Comparison of ENCODE assay signal across 1 cellular context in the genomic region with DNA sequence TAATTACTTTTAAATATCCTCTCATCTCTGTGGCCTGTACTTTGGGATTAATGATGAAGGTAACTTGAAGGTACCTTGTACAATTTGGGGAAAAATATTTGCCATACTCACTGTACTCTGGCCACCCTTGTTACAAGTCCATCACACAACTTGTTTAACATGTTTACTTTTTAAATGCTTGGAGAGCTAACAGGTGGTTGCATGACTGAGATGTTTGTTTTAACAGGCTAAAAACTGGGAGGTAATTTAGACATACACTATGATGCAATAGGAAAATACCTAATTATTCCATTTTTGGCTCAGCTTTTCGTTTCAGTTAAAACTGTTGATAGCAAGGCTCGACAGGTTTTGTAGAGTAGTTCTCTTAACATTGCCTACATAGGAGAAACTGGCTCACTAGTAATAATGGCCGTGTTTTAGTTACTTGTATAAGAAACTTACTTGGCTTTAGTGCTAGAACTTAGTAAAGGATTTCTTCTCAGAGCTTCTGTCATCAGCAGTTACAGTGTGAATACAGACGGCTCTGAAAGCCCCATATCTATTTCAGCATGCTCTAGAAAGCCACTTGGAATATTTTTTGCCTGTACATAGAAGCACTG.
TF ChIP-seq lines count a peak whose summit lies in the region.

No MANE protein-coding gene starts in this region.

TF ChIP-seq in HepG2, 621 proteins besides CTCF, POLR2A, EP300 and RAD21 (continued from another document and continues in another):
- TF ChIP-seq, protein P1, sequence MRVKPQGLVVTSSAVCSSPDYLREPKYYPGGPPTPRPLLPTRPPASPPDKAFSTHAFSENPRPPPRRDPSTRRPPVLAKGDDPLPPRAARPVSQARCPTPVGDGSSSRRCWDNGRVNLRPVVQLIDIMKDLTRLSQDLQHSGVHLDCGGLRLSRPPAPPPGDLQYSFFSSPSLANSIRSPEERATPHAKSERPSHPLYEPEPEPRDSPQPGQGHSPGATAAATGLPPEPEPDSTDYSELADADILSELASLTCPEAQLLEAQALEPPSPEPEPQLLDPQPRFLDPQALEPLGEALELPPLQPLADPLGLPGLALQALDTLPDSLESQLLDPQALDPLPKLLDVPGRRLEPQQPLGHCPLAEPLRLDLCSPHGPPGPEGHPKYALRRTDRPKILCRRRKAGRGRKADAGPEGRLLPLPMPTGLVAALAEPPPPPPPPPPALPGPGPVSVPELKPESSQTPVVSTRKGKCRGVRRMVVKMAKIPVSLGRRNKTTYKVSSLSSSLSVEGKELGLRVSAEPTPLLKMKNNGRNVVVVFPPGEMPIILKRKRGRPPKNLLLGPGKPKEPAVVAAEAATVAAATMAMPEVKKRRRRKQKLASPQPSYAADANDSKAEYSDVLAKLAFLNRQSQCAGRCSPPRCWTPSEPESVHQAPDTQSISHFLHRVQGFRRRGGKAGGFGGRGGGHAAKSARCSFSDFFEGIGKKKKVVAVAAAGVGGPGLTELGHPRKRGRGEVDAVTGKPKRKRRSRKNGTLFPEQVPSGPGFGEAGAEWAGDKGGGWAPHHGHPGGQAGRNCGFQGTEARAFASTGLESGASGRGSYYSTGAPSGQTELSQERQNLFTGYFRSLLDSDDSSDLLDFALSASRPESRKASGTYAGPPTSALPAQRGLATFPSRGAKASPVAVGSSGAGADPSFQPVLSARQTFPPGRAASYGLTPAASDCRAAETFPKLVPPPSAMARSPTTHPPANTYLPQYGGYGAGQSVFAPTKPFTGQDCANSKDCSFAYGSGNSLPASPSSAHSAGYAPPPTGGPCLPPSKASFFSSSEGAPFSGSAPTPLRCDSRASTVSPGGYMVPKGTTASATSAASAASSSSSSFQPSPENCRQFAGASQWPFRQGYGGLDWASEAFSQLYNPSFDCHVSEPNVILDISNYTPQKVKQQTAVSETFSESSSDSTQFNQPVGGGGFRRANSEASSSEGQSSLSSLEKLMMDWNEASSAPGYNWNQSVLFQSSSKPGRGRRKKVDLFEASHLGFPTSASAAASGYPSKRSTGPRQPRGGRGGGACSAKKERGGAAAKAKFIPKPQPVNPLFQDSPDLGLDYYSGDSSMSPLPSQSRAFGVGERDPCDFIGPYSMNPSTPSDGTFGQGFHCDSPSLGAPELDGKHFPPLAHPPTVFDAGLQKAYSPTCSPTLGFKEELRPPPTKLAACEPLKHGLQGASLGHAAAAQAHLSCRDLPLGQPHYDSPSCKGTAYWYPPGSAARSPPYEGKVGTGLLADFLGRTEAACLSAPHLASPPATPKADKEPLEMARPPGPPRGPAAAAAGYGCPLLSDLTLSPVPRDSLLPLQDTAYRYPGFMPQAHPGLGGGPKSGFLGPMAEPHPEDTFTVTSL (CRISPR knock-in tag; IDR thresholded peaks at IDR 0.05; ENCODE audit: borderline replicate concordance) = peak; percentile 87; the same call in 1 of the 2 replicates
- TF ChIP-seq ZFYVE20 (CRISPR knock-in tag; IDR thresholded peaks at IDR 0.05; ENCODE audit: borderline replicate concordance, low read depth) (no peak), PTBP1 (IDR thresholded peaks at IDR 0.05; ENCODE audit: low read depth, low read length, poor library complexity, severe bottlenecking) (no peak), MEIS2 (CRISPR knock-in tag; IDR thresholded peaks at IDR 0.05) (no peak), PCBP2 (optimal IDR thresholded peaks at IDR 0.05; ENCODE audit: low read depth, low read length, poor library complexity, severe bottlenecking) (no peak), CBX2 (IDR thresholded peaks at IDR 0.05; ENCODE audit: low read depth, low read length) (no peak), CBX2 (CRISPR knock-in tag; IDR thresholded peaks at IDR 0.05; ENCODE audit: low read depth) (no peak), ARID2 (CRISPR knock-in tag; IDR thresholded peaks at IDR 0.05; ENCODE audit: borderline replicate concordance) (no peak), MIER3 (CRISPR knock-in tag; IDR thresholded peaks at IDR 0.05; ENCODE audit: borderline replicate concordance) (peak; percentile 63; the same call in 1 of the 2 replicates), SRF (IDR thresholded peaks at IDR 0.05; ENCODE audit: low read depth, low read length) (no peak), KLF15 (CRISPR knock-in tag; IDR thresholded peaks at IDR 0.05; ENCODE audit: borderline replicate concordance) (no peak), KMT2A (CRISPR knock-in tag; IDR thresholded peaks at IDR 0.05) (no peak), CAMTA2 (CRISPR knock-in tag; IDR thresholded peaks at IDR 0.05; ENCODE audit: borderline replicate concordance) (no peak), ZNF225 (CRISPR knock-in tag; IDR thresholded peaks at IDR 0.05) (no peak), FOSL2 (CRISPR knock-in tag; IDR thresholded peaks at IDR 0.05) (peak; percentile 23; the same call in 1 of the 2 replicates)
- TF ChIP-seq, protein P2, sequence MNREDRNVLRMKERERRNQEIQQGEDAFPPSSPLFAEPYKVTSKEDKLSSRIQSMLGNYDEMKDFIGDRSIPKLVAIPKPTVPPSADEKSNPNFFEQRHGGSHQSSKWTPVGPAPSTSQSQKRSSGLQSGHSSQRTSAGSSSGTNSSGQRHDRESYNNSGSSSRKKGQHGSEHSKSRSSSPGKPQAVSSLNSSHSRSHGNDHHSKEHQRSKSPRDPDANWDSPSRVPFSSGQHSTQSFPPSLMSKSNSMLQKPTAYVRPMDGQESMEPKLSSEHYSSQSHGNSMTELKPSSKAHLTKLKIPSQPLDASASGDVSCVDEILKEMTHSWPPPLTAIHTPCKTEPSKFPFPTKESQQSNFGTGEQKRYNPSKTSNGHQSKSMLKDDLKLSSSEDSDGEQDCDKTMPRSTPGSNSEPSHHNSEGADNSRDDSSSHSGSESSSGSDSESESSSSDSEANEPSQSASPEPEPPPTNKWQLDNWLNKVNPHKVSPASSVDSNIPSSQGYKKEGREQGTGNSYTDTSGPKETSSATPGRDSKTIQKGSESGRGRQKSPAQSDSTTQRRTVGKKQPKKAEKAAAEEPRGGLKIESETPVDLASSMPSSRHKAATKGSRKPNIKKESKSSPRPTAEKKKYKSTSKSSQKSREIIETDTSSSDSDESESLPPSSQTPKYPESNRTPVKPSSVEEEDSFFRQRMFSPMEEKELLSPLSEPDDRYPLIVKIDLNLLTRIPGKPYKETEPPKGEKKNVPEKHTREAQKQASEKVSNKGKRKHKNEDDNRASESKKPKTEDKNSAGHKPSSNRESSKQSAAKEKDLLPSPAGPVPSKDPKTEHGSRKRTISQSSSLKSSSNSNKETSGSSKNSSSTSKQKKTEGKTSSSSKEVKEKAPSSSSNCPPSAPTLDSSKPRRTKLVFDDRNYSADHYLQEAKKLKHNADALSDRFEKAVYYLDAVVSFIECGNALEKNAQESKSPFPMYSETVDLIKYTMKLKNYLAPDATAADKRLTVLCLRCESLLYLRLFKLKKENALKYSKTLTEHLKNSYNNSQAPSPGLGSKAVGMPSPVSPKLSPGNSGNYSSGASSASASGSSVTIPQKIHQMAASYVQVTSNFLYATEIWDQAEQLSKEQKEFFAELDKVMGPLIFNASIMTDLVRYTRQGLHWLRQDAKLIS (CRISPR knock-in tag; IDR thresholded peaks at IDR 0.05) = no peak
- TF ChIP-seq, protein P3, sequence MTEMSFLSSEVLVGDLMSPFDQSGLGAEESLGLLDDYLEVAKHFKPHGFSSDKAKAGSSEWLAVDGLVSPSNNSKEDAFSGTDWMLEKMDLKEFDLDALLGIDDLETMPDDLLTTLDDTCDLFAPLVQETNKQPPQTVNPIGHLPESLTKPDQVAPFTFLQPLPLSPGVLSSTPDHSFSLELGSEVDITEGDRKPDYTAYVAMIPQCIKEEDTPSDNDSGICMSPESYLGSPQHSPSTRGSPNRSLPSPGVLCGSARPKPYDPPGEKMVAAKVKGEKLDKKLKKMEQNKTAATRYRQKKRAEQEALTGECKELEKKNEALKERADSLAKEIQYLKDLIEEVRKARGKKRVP (CRISPR knock-in tag; IDR thresholded peaks at IDR 0.05) = peak; percentile 15 to 93; a peak in 2 of 4 replicates
- TF ChIP-seq, protein P4, sequence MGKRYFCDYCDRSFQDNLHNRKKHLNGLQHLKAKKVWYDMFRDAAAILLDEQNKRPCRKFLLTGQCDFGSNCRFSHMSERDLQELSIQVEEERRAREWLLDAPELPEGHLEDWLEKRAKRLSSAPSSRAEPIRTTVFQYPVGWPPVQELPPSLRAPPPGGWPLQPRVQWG (CRISPR knock-in tag; IDR thresholded peaks at IDR 0.05; ENCODE audit: borderline replicate concordance, low read depth) = no peak
- TF ChIP-seq, protein P5, sequence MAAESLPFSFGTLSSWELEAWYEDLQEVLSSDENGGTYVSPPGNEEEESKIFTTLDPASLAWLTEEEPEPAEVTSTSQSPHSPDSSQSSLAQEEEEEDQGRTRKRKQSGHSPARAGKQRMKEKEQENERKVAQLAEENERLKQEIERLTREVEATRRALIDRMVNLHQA (CRISPR knock-in tag; IDR thresholded peaks at IDR 0.05) = no peak
- TF ChIP-seq, protein P6, sequence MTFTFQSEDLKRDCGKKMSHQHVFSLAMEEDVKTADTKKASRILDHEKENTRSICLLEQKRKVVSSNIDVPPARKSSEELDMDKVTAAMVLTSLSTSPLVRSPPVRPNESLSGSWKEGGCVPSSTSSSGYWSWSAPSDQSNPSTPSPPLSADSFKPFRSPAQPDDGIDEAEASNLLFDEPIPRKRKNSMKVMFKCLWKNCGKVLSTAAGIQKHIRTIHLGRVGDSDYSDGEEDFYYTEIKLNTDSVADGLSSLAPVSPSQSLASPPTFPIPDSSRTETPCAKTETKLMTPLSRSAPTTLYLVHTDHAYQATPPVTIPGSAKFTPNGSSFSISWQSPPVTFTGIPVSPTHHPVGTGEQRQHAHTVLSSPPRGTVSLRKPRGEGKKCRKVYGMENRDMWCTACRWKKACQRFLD (CRISPR knock-in tag; IDR thresholded peaks at IDR 0.05; ENCODE audit: borderline replicate concordance) = no peak
- TF ChIP-seq, protein P7, sequence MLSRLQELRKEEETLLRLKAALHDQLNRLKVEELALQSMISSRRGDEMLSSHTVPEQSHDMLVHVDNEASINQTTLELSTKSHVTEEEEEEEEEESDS (CRISPR knock-in tag; IDR thresholded peaks at IDR 0.05; ENCODE audit: borderline replicate concordance) = no peak
- TF ChIP-seq, protein P8, sequence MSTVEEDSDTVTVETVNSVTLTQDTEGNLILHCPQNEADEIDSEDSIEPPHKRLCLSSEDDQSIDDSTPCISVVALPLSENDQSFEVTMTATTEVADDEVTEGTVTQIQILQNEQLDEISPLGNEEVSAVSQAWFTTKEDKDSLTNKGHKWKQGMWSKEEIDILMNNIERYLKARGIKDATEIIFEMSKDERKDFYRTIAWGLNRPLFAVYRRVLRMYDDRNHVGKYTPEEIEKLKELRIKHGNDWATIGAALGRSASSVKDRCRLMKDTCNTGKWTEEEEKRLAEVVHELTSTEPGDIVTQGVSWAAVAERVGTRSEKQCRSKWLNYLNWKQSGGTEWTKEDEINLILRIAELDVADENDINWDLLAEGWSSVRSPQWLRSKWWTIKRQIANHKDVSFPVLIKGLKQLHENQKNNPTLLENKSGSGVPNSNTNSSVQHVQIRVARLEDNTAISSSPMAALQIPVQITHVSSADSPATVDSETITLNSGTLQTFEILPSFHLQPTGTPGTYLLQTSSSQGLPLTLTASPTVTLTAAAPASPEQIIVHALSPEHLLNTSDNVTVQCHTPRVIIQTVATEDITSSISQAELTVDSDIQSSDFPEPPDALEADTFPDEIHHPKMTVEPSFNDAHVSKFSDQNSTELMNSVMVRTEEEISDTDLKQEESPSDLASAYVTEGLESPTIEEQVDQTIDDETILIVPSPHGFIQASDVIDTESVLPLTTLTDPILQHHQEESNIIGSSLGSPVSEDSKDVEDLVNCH (CRISPR knock-in tag; IDR thresholded peaks at IDR 0.05) = no peak
- TF ChIP-seq, protein P9, sequence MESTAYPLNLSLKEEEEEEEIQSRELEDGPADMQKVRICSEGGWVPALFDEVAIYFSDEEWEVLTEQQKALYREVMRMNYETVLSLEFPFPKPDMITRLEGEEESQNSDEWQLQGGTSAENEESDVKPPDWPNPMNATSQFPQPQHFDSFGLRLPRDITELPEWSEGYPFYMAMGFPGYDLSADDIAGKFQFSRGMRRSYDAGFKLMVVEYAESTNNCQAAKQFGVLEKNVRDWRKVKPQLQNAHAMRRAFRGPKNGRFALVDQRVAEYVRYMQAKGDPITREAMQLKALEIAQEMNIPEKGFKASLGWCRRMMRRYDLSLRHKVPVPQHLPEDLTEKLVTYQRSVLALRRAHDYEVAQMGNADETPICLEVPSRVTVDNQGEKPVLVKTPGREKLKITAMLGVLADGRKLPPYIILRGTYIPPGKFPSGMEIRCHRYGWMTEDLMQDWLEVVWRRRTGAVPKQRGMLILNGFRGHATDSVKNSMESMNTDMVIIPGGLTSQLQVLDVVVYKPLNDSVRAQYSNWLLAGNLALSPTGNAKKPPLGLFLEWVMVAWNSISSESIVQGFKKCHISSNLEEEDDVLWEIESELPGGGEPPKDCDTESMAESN (CRISPR knock-in tag; conservative IDR thresholded peaks at IDR 0.05) = 0 out of 2 replicates have a peak, but pooled peaks have one; percentile 42
- TF ChIP-seq, protein P10, sequence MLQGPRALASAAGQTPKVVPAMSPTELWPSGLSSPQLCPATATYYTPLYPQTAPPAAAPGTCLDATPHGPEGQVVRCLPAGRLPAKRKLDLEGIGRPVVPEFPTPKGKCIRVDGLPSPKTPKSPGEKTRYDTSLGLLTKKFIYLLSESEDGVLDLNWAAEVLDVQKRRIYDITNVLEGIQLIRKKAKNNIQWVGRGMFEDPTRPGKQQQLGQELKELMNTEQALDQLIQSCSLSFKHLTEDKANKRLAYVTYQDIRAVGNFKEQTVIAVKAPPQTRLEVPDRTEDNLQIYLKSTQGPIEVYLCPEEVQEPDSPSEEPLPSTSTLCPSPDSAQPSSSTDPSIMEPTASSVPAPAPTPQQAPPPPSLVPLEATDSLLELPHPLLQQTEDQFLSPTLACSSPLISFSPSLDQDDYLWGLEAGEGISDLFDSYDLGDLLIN (CRISPR knock-in tag; IDR thresholded peaks at IDR 0.05; ENCODE audit: borderline replicate concordance) = no peak
- TF ChIP-seq, protein P11, sequence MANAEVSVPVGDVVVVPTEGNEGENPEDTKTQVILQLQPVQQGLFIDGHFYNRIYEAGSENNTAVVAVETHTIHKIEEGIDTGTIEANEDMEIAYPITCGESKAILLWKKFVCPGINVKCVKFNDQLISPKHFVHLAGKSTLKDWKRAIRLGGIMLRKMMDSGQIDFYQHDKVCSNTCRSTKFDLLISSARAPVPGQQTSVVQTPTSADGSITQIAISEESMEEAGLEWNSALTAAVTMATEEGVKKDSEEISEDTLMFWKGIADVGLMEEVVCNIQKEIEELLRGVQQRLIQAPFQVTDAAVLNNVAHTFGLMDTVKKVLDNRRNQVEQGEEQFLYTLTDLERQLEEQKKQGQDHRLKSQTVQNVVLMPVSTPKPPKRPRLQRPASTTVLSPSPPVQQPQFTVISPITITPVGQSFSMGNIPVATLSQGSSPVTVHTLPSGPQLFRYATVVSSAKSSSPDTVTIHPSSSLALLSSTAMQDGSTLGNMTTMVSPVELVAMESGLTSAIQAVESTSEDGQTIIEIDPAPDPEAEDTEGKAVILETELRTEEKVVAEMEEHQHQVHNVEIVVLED (CRISPR knock-in tag; IDR thresholded peaks at IDR 0.05; ENCODE audit: borderline replicate concordance) = no peak
